ENCODE assay signal across 1 cellular context in the genomic region with DNA sequence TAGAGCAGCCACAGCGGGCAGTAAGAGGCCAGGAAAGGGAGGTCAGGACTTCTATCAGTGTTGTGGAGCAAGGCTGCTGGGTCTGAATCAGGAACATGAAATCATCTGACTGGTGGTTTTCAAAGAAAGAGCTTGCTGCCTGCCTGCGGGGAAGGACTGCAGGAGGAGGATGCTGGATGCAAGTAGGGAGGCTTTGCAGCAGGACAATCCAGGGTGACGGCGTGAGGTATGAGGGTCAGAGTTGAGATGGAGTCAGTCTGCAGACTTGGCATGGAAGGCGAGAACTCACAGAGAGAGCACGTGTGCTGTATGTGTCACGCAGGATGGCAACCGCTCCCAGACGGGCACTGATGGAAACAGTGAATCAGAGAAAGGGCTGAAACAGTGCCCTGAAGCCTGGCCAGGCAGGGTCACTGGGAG.
TF ChIP-seq lines count a peak whose summit lies in the region.

No MANE protein-coding gene starts in this region.

TF ChIP-seq in SK-N-SH treated with all-trans-retinoic acid at 6 μM for 48 hours, 23 proteins besides CTCF, POLR2A, EP300 and RAD21 (continued from another document):
- TF ChIP-seq, protein P1, sequence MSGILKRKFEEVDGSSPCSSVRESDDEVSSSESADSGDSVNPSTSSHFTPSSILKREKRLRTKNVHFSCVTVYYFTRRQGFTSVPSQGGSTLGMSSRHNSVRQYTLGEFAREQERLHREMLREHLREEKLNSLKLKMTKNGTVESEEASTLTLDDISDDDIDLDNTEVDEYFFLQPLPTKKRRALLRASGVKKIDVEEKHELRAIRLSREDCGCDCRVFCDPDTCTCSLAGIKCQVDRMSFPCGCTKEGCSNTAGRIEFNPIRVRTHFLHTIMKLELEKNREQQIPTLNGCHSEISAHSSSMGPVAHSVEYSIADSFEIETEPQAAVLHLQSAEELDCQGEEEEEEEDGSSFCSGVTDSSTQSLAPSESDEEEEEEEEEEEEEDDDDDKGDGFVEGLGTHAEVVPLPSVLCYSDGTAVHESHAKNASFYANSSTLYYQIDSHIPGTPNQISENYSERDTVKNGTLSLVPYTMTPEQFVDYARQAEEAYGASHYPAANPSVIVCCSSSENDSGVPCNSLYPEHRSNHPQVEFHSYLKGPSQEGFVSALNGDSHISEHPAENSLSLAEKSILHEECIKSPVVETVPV (CRISPR knock-in tag; IDR thresholded peaks at IDR 0.05): no peak
- no peak for TF ChIP-seq ZNF8 (CRISPR knock-in tag; IDR thresholded peaks at IDR 0.05)
- TF ChIP-seq TCF4 (CRISPR knock-in tag; IDR thresholded peaks at IDR 0.05; ENCODE audit: borderline replicate concordance): no peak
- no peak for TF ChIP-seq ZNF565 (CRISPR knock-in tag; conservative IDR thresholded peaks at IDR 0.05; ENCODE audit: low read depth)
- no peak for TF ChIP-seq OSR1 (CRISPR knock-in tag; IDR thresholded peaks at IDR 0.05)
- TF ChIP-seq SNAI2 (CRISPR knock-in tag; IDR thresholded peaks at IDR 0.05): no peak
- no peak for TF ChIP-seq GLIS3 (CRISPR knock-in tag; IDR thresholded peaks at IDR 0.05)
- TF ChIP-seq, protein P2, sequence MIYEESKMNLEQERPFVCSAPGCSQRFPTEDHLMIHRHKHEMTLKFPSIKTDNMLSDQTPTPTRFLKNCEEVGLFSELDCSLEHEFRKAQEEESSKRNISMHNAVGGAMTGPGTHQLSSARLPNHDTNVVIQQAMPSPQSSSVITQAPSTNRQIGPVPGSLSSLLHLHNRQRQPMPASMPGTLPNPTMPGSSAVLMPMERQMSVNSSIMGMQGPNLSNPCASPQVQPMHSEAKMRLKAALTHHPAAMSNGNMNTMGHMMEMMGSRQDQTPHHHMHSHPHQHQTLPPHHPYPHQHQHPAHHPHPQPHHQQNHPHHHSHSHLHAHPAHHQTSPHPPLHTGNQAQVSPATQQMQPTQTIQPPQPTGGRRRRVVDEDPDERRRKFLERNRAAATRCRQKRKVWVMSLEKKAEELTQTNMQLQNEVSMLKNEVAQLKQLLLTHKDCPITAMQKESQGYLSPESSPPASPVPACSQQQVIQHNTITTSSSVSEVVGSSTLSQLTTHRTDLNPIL (CRISPR knock-in tag; IDR thresholded peaks at IDR 0.05; ENCODE audit: low read depth): no peak
- no peak for TF ChIP-seq BACH2 (CRISPR knock-in tag; IDR thresholded peaks at IDR 0.05; ENCODE audit: borderline replicate concordance)
